In the genomic region with DNA sequence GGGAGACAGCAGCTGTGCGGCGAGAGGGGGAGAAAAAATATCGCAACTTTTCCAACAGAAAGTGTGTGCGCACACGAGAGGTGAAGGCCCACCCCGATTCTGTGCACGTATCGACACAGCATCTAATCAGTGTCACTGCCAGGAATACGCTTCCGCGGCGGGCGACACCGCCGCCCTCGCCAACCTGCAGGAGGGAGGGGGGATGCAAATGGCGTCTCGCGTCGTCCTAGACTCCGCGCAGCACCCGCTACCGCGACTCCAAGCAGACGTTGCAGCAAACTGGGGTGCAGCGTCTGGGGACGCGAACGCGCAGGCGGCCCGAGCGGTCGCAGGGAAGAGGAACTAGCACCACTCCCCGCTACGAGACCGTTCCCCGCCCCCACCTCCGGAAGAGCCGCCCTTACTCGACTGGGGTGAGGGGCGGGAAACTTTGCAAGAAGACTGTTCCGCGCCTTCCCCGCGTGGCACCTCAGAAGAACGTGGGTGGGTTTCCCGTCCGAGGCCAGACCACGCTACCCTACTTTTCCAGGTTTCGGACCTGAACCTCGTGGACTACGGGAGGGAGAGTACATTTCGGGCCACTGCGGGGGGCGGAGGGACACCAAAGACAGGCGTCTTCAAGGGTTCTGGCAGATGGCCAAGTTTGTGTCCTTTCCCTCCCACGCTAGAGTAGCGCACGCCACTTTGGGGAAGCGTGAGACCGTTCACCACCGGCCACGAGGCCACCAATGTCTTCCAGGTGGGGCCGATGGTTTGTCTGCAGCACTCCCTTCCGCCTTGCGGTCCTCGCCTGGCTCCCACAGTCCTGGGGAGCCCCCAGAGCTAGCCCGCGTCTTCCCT, we compare ENCODE assay signal across 1 cellular context.
TF ChIP-seq lines count a peak whose summit lies in the region.

No MANE protein-coding gene starts in this region.

TF ChIP-seq in HEK293, 187 proteins besides CTCF, POLR2A, EP300 and RAD21 (continued from another document):
- TF ChIP-seq, protein P1, sequence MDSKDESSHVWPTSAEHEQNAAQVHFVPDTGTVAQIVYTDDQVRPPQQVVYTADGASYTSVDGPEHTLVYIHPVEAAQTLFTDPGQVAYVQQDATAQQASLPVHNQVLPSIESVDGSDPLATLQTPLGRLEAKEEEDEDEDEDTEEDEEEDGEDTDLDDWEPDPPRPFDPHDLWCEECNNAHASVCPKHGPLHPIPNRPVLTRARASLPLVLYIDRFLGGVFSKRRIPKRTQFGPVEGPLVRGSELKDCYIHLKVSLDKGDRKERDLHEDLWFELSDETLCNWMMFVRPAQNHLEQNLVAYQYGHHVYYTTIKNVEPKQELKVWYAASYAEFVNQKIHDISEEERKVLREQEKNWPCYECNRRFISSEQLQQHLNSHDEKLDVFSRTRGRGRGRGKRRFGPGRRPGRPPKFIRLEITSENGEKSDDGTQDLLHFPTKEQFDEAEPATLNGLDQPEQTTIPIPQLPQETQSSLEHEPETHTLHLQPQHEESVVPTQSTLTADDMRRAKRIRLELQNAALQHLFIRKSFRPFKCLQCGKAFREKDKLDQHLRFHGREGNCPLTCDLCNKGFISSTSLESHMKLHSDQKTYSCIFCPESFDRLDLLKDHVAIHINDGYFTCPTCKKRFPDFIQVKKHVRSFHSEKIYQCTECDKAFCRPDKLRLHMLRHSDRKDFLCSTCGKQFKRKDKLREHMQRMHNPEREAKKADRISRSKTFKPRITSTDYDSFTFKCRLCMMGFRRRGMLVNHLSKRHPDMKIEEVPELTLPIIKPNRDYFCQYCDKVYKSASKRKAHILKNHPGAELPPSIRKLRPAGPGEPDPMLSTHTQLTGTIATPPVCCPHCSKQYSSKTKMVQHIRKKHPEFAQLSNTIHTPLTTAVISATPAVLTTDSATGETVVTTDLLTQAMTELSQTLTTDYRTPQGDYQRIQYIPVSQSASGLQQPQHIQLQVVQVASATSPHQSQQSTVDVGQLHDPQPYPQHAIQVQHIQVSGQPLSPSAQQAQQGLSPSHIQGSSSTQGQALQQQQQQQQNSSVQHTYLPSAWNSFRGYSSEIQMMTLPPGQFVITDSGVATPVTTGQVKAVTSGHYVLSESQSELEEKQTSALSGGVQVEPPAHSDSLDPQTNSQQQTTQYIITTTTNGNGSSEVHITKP (tag by site-specific recombination; IDR thresholded peaks at IDR 0.05): peak; percentile 95
- TF ChIP-seq, protein P2, sequence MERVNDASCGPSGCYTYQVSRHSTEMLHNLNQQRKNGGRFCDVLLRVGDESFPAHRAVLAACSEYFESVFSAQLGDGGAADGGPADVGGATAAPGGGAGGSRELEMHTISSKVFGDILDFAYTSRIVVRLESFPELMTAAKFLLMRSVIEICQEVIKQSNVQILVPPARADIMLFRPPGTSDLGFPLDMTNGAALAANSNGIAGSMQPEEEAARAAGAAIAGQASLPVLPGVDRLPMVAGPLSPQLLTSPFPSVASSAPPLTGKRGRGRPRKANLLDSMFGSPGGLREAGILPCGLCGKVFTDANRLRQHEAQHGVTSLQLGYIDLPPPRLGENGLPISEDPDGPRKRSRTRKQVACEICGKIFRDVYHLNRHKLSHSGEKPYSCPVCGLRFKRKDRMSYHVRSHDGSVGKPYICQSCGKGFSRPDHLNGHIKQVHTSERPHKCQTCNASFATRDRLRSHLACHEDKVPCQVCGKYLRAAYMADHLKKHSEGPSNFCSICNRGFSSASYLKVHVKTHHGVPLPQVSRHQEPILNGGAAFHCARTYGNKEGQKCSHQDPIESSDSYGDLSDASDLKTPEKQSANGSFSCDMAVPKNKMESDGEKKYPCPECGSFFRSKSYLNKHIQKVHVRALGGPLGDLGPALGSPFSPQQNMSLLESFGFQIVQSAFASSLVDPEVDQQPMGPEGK (tag by site-specific recombination; IDR thresholded peaks at IDR 0.05): peak; percentile 77
- TF ChIP-seq ZBTB8A (tag by site-specific recombination; IDR thresholded peaks at IDR 0.05) (peak; percentile 94), ZNF76 (tag by site-specific recombination; IDR thresholded peaks at IDR 0.05; ENCODE audit: borderline replicate concordance, low read depth) (0 out of 2 replicates have a peak, but pooled peaks have one; percentile 9), ZNF629 (tag by site-specific recombination; IDR thresholded peaks at IDR 0.05) (peak; percentile 31; the same call in 1 of the 2 replicates), KLF7 (tag by site-specific recombination; IDR thresholded peaks at IDR 0.05; ENCODE audit: borderline replicate concordance) (peak; percentile 80; the same call in 1 of the 2 replicates), KLF9 (tag by site-specific recombination; IDR thresholded peaks at IDR 0.05; ENCODE audit: low read depth) (peak; percentile 62; the same call in 1 of the 2 replicates), ZNF121 (tag by site-specific recombination; IDR thresholded peaks at IDR 0.05) (no peak), ZNF600 (tag by site-specific recombination; IDR thresholded peaks at IDR 0.05) (peak; percentile 64; the same call in 1 of the 2 replicates), MZF1 (tag by site-specific recombination; IDR thresholded peaks at IDR 0.05; ENCODE audit: borderline replicate concordance) (no peak; the same call in 1 of the 2 replicates), ZNF785 (tag by site-specific recombination; IDR thresholded peaks at IDR 0.05) (peak; percentile 49; the same call in 1 of the 2 replicates), FEZF1 (tag by site-specific recombination; IDR thresholded peaks at IDR 0.05) (peak; percentile 77), ZNF830 (tag by site-specific recombination; IDR thresholded peaks at IDR 0.05; ENCODE audit: low read depth) (0 out of 2 replicates have a peak, but pooled peaks have one; percentile 56), ZNF184 (tag by site-specific recombination; IDR thresholded peaks at IDR 0.05) (peak; percentile 76; the same call in 1 of the 2 replicates), ZNF350 (tag by site-specific recombination; IDR thresholded peaks at IDR 0.05) (0 out of 2 replicates have a peak, but pooled peaks have one; percentile 44), ZNF324 (tag by site-specific recombination; IDR thresholded peaks at IDR 0.05) (peak; percentile 19; the same call in 1 of the 2 replicates), ZNF544 (tag by site-specific recombination; IDR thresholded peaks at IDR 0.05) (peak; percentile 74), BCL11B (tag by site-specific recombination; IDR thresholded peaks at IDR 0.05; ENCODE audit: low read depth) (no peak), GLI2 (tag by site-specific recombination; IDR thresholded peaks at IDR 0.05; ENCODE audit: borderline replicate concordance, low read depth) (0 out of 2 replicates have a peak, but pooled peaks have one; percentile 22), ZNF391 (tag by site-specific recombination; IDR thresholded peaks at IDR 0.05; ENCODE audit: borderline replicate concordance, low read depth) (0 out of 2 replicates have a peak, but pooled peaks have one; percentile 10), ZNF660 (tag by site-specific recombination; IDR thresholded peaks at IDR 0.05) (peak; percentile 79), KLF16 (tag by site-specific recombination; IDR thresholded peaks at IDR 0.05) (0 out of 2 replicates have a peak, but pooled peaks have one; percentile 46), ZNF623 (tag by site-specific recombination; IDR thresholded peaks at IDR 0.05) (no peak), YY1 (tag by site-specific recombination; IDR thresholded peaks at IDR 0.05) (peak; percentile 80), KLF8 (tag by site-specific recombination; IDR thresholded peaks at IDR 0.05) (peak; percentile 88), ZFP3 (tag by site-specific recombination; IDR thresholded peaks at IDR 0.05; ENCODE audit: low read depth) (no peak), ZNF394 (tag by site-specific recombination; IDR thresholded peaks at IDR 0.05; ENCODE audit: borderline replicate concordance) (peak; percentile 100), ZBTB17 (tag by site-specific recombination; IDR thresholded peaks at IDR 0.05) (peak; percentile 73), ZNF211 (tag by site-specific recombination; IDR thresholded peaks at IDR 0.05; ENCODE audit: low read depth) (no peak), ZNF473 (tag by site-specific recombination; IDR thresholded peaks at IDR 0.05) (no peak), ZBTB20 (tag by site-specific recombination; IDR thresholded peaks at IDR 0.05) (peak; percentile 96), ZNF560 (tag by site-specific recombination; IDR thresholded peaks at IDR 0.05; ENCODE audit: borderline replicate concordance) (no peak)
- TF ChIP-seq, protein P3, sequence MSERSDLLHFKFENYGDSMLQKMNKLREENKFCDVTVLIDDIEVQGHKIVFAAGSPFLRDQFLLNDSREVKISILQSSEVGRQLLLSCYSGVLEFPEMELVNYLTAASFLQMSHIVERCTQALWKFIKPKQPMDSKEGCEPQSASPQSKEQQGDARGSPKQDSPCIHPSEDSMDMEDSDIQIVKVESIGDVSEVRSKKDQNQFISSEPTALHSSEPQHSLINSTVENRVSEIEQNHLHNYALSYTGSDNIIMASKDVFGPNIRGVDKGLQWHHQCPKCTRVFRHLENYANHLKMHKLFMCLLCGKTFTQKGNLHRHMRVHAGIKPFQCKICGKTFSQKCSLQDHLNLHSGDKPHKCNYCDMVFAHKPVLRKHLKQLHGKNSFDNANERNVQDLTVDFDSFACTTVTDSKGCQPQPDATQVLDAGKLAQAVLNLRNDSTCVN (tag by site-specific recombination; optimal IDR thresholded peaks at IDR 0.05): peak; percentile 92
- TF ChIP-seq, protein P4, sequence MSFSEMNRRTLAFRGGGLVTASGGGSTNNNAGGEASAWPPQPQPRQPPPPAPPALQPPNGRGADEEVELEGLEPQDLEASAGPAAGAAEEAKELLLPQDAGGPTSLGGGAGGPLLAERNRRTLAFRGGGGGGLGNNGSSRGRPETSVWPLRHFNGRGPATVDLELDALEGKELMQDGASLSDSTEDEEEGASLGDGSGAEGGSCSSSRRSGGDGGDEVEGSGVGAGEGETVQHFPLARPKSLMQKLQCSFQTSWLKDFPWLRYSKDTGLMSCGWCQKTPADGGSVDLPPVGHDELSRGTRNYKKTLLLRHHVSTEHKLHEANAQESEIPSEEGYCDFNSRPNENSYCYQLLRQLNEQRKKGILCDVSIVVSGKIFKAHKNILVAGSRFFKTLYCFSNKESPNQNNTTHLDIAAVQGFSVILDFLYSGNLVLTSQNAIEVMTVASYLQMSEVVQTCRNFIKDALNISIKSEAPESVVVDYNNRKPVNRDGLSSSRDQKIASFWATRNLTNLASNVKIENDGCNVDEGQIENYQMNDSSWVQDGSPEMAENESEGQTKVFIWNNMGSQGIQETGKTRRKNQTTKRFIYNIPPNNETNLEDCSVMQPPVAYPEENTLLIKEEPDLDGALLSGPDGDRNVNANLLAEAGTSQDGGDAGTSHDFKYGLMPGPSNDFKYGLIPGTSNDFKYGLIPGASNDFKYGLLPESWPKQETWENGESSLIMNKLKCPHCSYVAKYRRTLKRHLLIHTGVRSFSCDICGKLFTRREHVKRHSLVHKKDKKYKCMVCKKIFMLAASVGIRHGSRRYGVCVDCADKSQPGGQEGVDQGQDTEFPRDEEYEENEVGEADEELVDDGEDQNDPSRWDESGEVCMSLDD (tag by site-specific recombination; IDR thresholded peaks at IDR 0.05): peak; percentile 95
- TF ChIP-seq, protein P5, sequence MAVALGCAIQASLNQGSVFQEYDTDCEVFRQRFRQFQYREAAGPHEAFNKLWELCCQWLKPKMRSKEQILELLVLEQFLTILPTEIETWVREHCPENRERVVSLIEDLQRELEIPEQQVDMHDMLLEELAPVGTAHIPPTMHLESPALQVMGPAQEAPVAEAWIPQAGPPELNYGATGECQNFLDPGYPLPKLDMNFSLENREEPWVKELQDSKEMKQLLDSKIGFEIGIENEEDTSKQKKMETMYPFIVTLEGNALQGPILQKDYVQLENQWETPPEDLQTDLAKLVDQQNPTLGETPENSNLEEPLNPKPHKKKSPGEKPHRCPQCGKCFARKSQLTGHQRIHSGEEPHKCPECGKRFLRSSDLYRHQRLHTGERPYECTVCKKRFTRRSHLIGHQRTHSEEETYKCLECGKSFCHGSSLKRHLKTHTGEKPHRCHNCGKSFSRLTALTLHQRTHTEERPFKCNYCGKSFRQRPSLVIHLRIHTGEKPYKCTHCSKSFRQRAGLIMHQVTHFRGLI (tag by site-specific recombination; IDR thresholded peaks at IDR 0.05): no peak
- TF ChIP-seq, protein P6, sequence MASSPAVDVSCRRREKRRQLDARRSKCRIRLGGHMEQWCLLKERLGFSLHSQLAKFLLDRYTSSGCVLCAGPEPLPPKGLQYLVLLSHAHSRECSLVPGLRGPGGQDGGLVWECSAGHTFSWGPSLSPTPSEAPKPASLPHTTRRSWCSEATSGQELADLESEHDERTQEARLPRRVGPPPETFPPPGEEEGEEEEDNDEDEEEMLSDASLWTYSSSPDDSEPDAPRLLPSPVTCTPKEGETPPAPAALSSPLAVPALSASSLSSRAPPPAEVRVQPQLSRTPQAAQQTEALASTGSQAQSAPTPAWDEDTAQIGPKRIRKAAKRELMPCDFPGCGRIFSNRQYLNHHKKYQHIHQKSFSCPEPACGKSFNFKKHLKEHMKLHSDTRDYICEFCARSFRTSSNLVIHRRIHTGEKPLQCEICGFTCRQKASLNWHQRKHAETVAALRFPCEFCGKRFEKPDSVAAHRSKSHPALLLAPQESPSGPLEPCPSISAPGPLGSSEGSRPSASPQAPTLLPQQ (tag by site-specific recombination; IDR thresholded peaks at IDR 0.05): 0 out of 2 replicates have a peak, but pooled peaks have one; percentile 50
- TF ChIP-seq, protein P7, sequence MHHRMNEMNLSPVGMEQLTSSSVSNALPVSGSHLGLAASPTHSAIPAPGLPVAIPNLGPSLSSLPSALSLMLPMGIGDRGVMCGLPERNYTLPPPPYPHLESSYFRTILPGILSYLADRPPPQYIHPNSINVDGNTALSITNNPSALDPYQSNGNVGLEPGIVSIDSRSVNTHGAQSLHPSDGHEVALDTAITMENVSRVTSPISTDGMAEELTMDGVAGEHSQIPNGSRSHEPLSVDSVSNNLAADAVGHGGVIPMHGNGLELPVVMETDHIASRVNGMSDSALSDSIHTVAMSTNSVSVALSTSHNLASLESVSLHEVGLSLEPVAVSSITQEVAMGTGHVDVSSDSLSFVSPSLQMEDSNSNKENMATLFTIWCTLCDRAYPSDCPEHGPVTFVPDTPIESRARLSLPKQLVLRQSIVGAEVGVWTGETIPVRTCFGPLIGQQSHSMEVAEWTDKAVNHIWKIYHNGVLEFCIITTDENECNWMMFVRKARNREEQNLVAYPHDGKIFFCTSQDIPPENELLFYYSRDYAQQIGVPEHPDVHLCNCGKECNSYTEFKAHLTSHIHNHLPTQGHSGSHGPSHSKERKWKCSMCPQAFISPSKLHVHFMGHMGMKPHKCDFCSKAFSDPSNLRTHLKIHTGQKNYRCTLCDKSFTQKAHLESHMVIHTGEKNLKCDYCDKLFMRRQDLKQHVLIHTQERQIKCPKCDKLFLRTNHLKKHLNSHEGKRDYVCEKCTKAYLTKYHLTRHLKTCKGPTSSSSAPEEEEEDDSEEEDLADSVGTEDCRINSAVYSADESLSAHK (tag by site-specific recombination; IDR thresholded peaks at IDR 0.05): peak; percentile 47; the same call in 1 of the 2 replicates
- TF ChIP-seq, protein P8, sequence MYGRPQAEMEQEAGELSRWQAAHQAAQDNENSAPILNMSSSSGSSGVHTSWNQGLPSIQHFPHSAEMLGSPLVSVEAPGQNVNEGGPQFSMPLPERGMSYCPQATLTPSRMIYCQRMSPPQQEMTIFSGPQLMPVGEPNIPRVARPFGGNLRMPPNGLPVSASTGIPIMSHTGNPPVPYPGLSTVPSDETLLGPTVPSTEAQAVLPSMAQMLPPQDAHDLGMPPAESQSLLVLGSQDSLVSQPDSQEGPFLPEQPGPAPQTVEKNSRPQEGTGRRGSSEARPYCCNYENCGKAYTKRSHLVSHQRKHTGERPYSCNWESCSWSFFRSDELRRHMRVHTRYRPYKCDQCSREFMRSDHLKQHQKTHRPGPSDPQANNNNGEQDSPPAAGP (tag by site-specific recombination; IDR thresholded peaks at IDR 0.05): 0 out of 2 replicates have a peak, but pooled peaks have one; percentile 39
TF ChIP-seq in HEK293: peak in this region for 63.
